ENCODE assay signal across 16 cellular contexts in genomic region chr2:128314026-128314347, GRCh38. TPM values are rescaled to one million over a fixed set of nuclear protein-coding genes. Genes with fewer than 3 reads are reported as not detected.
A peak's percentile ranks its signal among the peaks of the same experiment; 100 is the strongest.
DNase-seq lines count a peak whose midpoint lies in the region; TF ChIP-seq lines count a peak whose summit lies in the region.
"Had no signal": no experiment of that assay in that cellular context is flagged by ENCODE, and none has a peak within 500 bp of the region (broad histone marks: within the 10 kb centered on the region; RNA-seq: fewer than 3 reads in every experiment).

No MANE protein-coding gene starts in this region.

- TF ChIP-seq CTCF in dorsolateral prefrontal cortex (IDR thresholded peaks at IDR 0.05 in 54 of 56, conservative IDR thresholded peaks at IDR 0.05 in 2 of 56; ENCODE audit: low read depth in 1 of 56, partially characterized antibody in 56 of 56) (no peak), testis (IDR thresholded peaks at IDR 0.05) (no peak)

- peaks cover 63% of the 10 kb centered on the region for H3K4me1 ChIP-seq in testis

- H3K9me3 ChIP-seq in KOPT-K1 (ENCODE audit: insufficient read depth, low read length, poor library complexity, severe bottlenecking) (no peaks in the 10 kb centered on the region), testis (no peaks in the 10 kb centered on the region)
- H3K9me3 ChIP-seq: ascending aorta, esophagus squamous epithelium, heart left ventricle, ovary, spleen had no signal

- WGBS in testis, 2 donors = 71 to 74% methylated on average over 4 of the region's 4 CpGs

- H3K27me3 ChIP-seq in dorsolateral prefrontal cortex (no peaks in the 10 kb centered on the region), testis (no peaks in the 10 kb centered on the region)
- H3K27me3 ChIP-seq: ascending aorta, esophagus squamous epithelium, heart left ventricle, ovary had no signal

- TF ChIP-seq POLR2A in testis (IDR thresholded peaks at IDR 0.05) = no peak

- DNase-seq in stimulated activated CD4-positive, alpha-beta T cell treated with anti-CD3 and anti-CD28 coated beads, Interleukin-4, amount 100 ng/mL, for 24 hours = peak; percentile 2
- DNase-seq in stimulated activated CD4-positive, alpha-beta T cell treated with anti-CD3 and anti-CD28 coated beads, Interleukin-12 subunit alpha, Interleukin-12 subunit beta, amount 100 ng/mL, for 4 hours = no peak
- DNase-seq in dorsolateral prefrontal cortex (peak in 3 of 10 donors; percentile 6 to 35 (median 11)), testis (peak; percentile 22), NCI-H1694 (lab: John Stamatoyannopoulos, UW) (no peak), COLO829 (ENCODE audit: low spot score) (no peak), NCI-H146 (lab: John Stamatoyannopoulos, UW) (no peak)
- DNase-seq: cortex of kidney, esophagus squamous epithelium, Karpas-422, NCI-H510A, spleen had no signal

- intact Hi-C loops in dorsolateral prefrontal cortex (cut with DNase I) (loop anchor here (2.0 to 10.0 kb wide), 2 partner anchors 77 to 421 kb away; no protein-coding TSS in a partner anchor), testis (cut with DNase I; ENCODE audit: low total_unique reads) (no loop called here)

- peak overlapping the region in 35 of 59 donors; percentile 1 to 97 (median 85) for H3K4me3 ChIP-seq in dorsolateral prefrontal cortex
- H3K4me3 ChIP-seq in testis = no peak overlapping the region
- H3K4me3 ChIP-seq: ascending aorta, heart left ventricle, ovary had no signal

- H3K36me3 ChIP-seq in KOPT-K1 (ENCODE audit: insufficient read depth, low read length) (peaks cover 86% of the 10 kb centered on the region), testis (ENCODE audit: low read depth, missing control alignments) (no peaks in the 10 kb centered on the region)
- H3K36me3 ChIP-seq: ascending aorta, heart left ventricle, ovary had no signal

- H3K27ac ChIP-seq in KOPT-K1 (ENCODE audit: low read depth, low read length, poor library complexity, severe bottlenecking) (peak overlapping the region; percentile 78), dorsolateral prefrontal cortex (peak overlapping the region in 3 of 59 donors; percentile 23 to 65 (median 63)), testis (no peak overlapping the region)
- H3K27ac ChIP-seq: ascending aorta, heart left ventricle, ovary had no signal

RNA-seq across cellular contexts. Expression of gene HS6ST1, which starts 4.7 kb away (rescaled TPM):
- 100 to 1,000 TPM in 78 of 120 experiments, 10 to 100 TPM in 42; 63.1 to 197 (median 109) TPM for total RNA-seq in dorsolateral prefrontal cortex
- total RNA-seq in testis = 100 to 1,000 TPM; 143 to 203 TPM
- polyA plus RNA-seq in testis (ENCODE audit: insufficient read depth, low read depth, low replicate concordance) = 58.7 TPM

Comparison
In these comparisons a context has a peak if more than half of its experiments do, and no peak if none do; other contexts are left out.
1. DNase-seq: peak in stimulated activated CD4-positive, alpha-beta T cell treated with anti-CD3 and anti-CD28 coated beads, Interleukin-4, amount 100 ng/mL, for 24 hours (single experiment) and testis (single experiment); none in stimulated activated CD4-positive, alpha-beta T cell treated with anti-CD3 and anti-CD28 coated beads, Interleukin-12 subunit alpha, Interleukin-12 subunit beta, amount 100 ng/mL, for 4 hours (single experiment), NCI-H1694 (single experiment), COLO829 (single experiment) and NCI-H146 (single experiment).
2. H3K4me3 ChIP-seq: peak in dorsolateral prefrontal cortex (35 of 59); none in testis (0 of 2).